Comparison of ENCODE assay signal across 8 cellular contexts in genomic region chr19:9584073-9584833, GRCh38. TPM values are rescaled to one million over a fixed set of nuclear protein-coding genes. Genes with fewer than 3 reads are reported as not detected.
DNase-seq lines count a peak whose midpoint lies in the region; ATAC-seq and TF ChIP-seq lines count a peak whose summit lies in the region.

Gene ZNF121, minus strand, starts transcription at chr19:9584504. Its CDS starts 16,407 bp downstream, at chr19:9568097.

- 0 to 1% methylated on average over 22 to 49 of the region's 51 CpGs for whole genome bisulfite sequencing in mesodermal cell (ENCODE audit: insufficient coverage in 2 of 2), 2 experiments

- peaks cover under 1% of the 10 kb centered on the region for H3K4me1 ChIP-seq in NT2/D1 (ENCODE audit: insufficient read depth, insufficient read length)
- no peaks in the 10 kb centered on the region for H3K4me1 ChIP-seq in mesodermal cell (ENCODE audit: control insufficient read depth, insufficient read depth, low read length, poor library complexity, severe bottlenecking)

- H3K27ac Mint-ChIP-seq in CD4-positive, alpha-beta T cell = peak within 1 kb of the TSS; percentile 98

- H3K27ac ChIP-seq in CD4-positive, alpha-beta T cell (ENCODE audit: low read depth, low read length) = peak within 1 kb of the TSS; percentile 92
- H3K27ac ChIP-seq in mesodermal cell (ENCODE audit: low read depth, low read length, severe bottlenecking) = peak within 1 kb of the TSS; percentile 82

- POLR2A ChIA-PET in CD4-positive, alpha-beta T cell (lab: Charles Lee) = interaction anchor here (0.5 to 1.5 kb wide), 4 partner anchors 204 to 1791 kb away, joined by 3 to 4 read pairs (median 3); partner anchors contain the start of gene ZNF699

- peak; percentile 70 for ATAC-seq in CD4-positive, alpha-beta T cell (ENCODE audit: poor library complexity)
- ATAC-seq in GM19452 (IDR thresholded peaks at IDR 0.05; ENCODE audit: unreplicated experiment) = peak; percentile 89

- peaks cover 36% of the 10 kb centered on the region for H3K4me1 Mint-ChIP-seq in CD4-positive, alpha-beta T cell (ENCODE audit: low read depth)

- H3K9me3 ChIP-seq in CD4-positive, alpha-beta T cell (ENCODE audit: control insufficient read depth, low read length) = peaks cover 3% of the 10 kb centered on the region
- peaks cover 33% of the 10 kb centered on the region for H3K9me3 ChIP-seq in NT2/D1 (ENCODE audit: insufficient read depth, low read length)
- peaks cover 22% of the 10 kb centered on the region for H3K9me3 ChIP-seq in mesodermal cell (ENCODE audit: control insufficient read depth, low read length)

- H3K4me3 ChIP-seq in NT2/D1 (ENCODE audit: insufficient read length, low read depth) (peak within 1 kb of the TSS; percentile 99), mesodermal cell (ENCODE audit: extremely low read depth, insufficient read depth, low read length, poor library complexity, severe bottlenecking) (peak within 1 kb of the TSS; percentile 77)

- peaks cover 5% of the 10 kb centered on the region for H3K27me3 Mint-ChIP-seq in CD4-positive, alpha-beta T cell

- no peak for TF ChIP-seq CTCF in CD4-positive, alpha-beta T cell (IDR thresholded peaks at IDR 0.05)

- intact Hi-C loops in CD4-positive, alpha-beta T cell (cut with DNase I, micrococcal nuclease) = loop anchor here (2.0 to 10.0 kb wide), 6 partner anchors 35 to 443 kb away; partner anchors contain the start of genes ZNF266 (in 2 of the 2), ZNF562 (in 2 of the 2), ZNF317 (in 1 of the 2) and ZNF426 (in 1 of the 2)

- peaks cover 43% of the 10 kb centered on the region for H3K36me3 Mint-ChIP-seq in CD4-positive, alpha-beta T cell (ENCODE audit: low read depth)

- no peaks in the 10 kb centered on the region for H3K9me3 Mint-ChIP-seq in CD4-positive, alpha-beta T cell

- H3K9ac ChIP-seq in NT2/D1 (ENCODE audit: insufficient read length, low read depth) = peak within 1 kb of the TSS; percentile 100

- in situ Hi-C loops in endometrial microvascular endothelial cells (cut with HindIII; ENCODE audit: inconsistent ontology term, low pct_unique_long_range_greater_than_20kb, low sequenced_read_pairs) = no loop called here

- H3K4me3 Mint-ChIP-seq in CD4-positive, alpha-beta T cell = peak within 1 kb of the TSS; percentile 98

- H3K27me3 ChIP-seq in CD4-positive, alpha-beta T cell (ENCODE audit: control insufficient read depth, insufficient read depth, low read length) = no peaks in the 10 kb centered on the region
- no peaks in the 10 kb centered on the region for H3K27me3 ChIP-seq in NT2/D1 (ENCODE audit: insufficient read depth, insufficient read length)

- DNase-seq in CD4-positive, alpha-beta T cell = peak; percentile 53 to 79 (median 67)
- DNase-seq in HT-29 (ENCODE audit: low spot score) = peak; percentile 82
- DNase-seq in NT2/D1 (ENCODE audit: low read depth, low spot score) = peak; percentile 65
- peak; percentile 58 for DNase-seq in activated CD8-positive, alpha-beta memory T cell treated with anti-CD3 and anti-CD28 coated beads, Interleukin-2, amount 50 U/mL, for 24 hours (ENCODE audit: extremely low read depth)
- peak; percentile 67 to 69 for DNase-seq in stimulated activated CD8-positive, alpha-beta memory T cell treated with anti-CD3 and anti-CD28 coated beads, Interleukin-15, amount 100 ng/mL, for 4 hours (ENCODE audit: low read depth in 2 of 2)

- peaks cover 34% of the 10 kb centered on the region for H3K36me3 ChIP-seq in NT2/D1 (ENCODE audit: insufficient read depth, insufficient read length, low read length)
- H3K36me3 ChIP-seq in mesodermal cell (ENCODE audit: control insufficient read depth, insufficient read depth, low read length) = peaks cover 40% of the 10 kb centered on the region

- CTCF ChIA-PET in CD4-positive, alpha-beta T cell (lab: Charles Lee) = interaction anchor here (0.9 kb wide), 1 partner anchor 42 kb away, joined by 3 read pairs; no protein-coding TSS in a partner anchor

RNA-seq across cellular contexts. Expression of gene ZNF121, which starts in this region (rescaled TPM):
- 10 to 100 TPM; 42.0 to 42.1 TPM for total RNA-seq in CD4-positive, alpha-beta T cell
- total RNA-seq in HT-29 (2014; rRNA removed; shearing (Covaris generic)) = 21.5 and 26.6 TPM in 2 replicates
- total RNA-seq in endometrial microvascular endothelial cells (ENCODE audit: inconsistent ontology term) = 28.7 TPM
- polyA plus RNA-seq in mesodermal cell (2013, experiment 1 of 2) = 26.5 TPM
- polyA plus RNA-seq in mesodermal cell (2013, experiment 2 of 2) = 25.7 TPM

Comparison
In these comparisons a context has a peak if more than half of its experiments do, and no peak if none do; other contexts are left out.
1. Peak in every context shown above with its lines: DNase-seq, ATAC-seq, H3K4me3 ChIP-seq and H3K27ac ChIP-seq.